In the genomic region with DNA sequence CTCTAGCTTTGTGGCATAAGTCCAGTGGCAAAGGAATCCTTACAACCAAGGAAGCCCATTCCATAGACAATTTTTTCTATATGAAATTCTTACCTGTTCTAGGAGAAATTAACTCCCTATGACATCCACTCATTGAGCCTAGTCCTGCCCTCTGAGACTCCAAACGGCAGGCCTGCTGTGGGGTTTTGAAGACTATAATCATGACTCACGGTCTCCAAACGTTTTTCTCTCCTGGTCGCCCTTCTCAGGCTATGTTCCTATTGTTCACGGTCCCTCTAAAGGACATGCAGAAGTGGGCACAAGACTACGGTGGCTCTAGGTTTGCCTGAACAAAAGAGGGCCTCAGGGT, we compare ENCODE assay signal across 8 cellular contexts. TPM values are rescaled to one million over a fixed set of nuclear protein-coding genes. Genes with fewer than 3 reads are reported as not detected.
DNase-seq lines count a peak whose midpoint lies in the region; ATAC-seq, FAIRE-seq and TF ChIP-seq lines count a peak whose summit lies in the region.

No MANE protein-coding gene starts in this region.

- TF ChIP-seq POLR2A in GM12878 (IDR thresholded peaks at IDR 0.05; ENCODE audit: low read depth, low read length): no peak

- TF ChIP-seq CTCF in GM12878 (IDR thresholded peaks at IDR 0.05 in 2 of 3, conservative IDR thresholded peaks at IDR 0.05 in 1 of 3; ENCODE audit: control insufficient read depth in 2 of 3, extremely low read depth in 1 of 3, insufficient read depth in 1 of 3, low read depth in 3 of 3, low read length in 3 of 3): no peak

- H3K9ac ChIP-seq in GM12878 (ENCODE audit: control insufficient read depth, insufficient read depth, low read length): peak overlapping the region; percentile 89

- TF ChIP-seq EP300 in GM12878 (IDR thresholded peaks at IDR 0.05; ENCODE audit: borderline replicate concordance in 1 of 2, control insufficient read depth in 1 of 2, low read depth in 2 of 2, low read length in 2 of 2): no peak

- H2AFZ ChIP-seq in GM12878 (ENCODE audit: control insufficient read depth, low read depth, low read length): peak overlapping the region; percentile 95

- TF ChIP-seq RAD21 in GM12878 (IDR thresholded peaks at IDR 0.05; ENCODE audit: insufficient read depth, low read depth, low read length): no peak

- TSS peak; percentile 43 for BruUV-seq in GM12878 (replicated peaks; lab: Mats Ljungman, UMichigan)

- H3K9me3 ChIP-seq in GM12878 (replicated peaks; ENCODE audit: control insufficient read depth, insufficient read depth, low read length): no peaks in the 10 kb centered on the region

- peaks cover 41% of the 10 kb centered on the region for H3K4me1 Mint-ChIP-seq in stimulated activated naive CD8-positive, alpha-beta T cell treated with anti-CD3 and anti-CD28 coated beads, Interleukin-15, Interleukin-2, amounts not matched to agents 100 ng/mL and 50 ng/mL, for 24 hours (ENCODE audit: low read depth)
- H3K4me1 Mint-ChIP-seq in memory B cell: peaks cover 17% of the 10 kb centered on the region

- peak overlapping the region; percentile 97 for H3K4me3 Mint-ChIP-seq in stimulated activated naive CD8-positive, alpha-beta T cell treated with anti-CD3 and anti-CD28 coated beads, Interleukin-15, Interleukin-2, amounts not matched to agents 100 ng/mL and 50 ng/mL, for 24 hours
- peak overlapping the region; percentile 97 for H3K4me3 Mint-ChIP-seq in memory B cell

- H3K9me3 Mint-ChIP-seq in stimulated activated naive CD8-positive, alpha-beta T cell treated with anti-CD3 and anti-CD28 coated beads, Interleukin-15, Interleukin-2, amounts not matched to agents 100 ng/mL and 50 ng/mL, for 24 hours: no peaks in the 10 kb centered on the region
- H3K9me3 Mint-ChIP-seq in memory B cell: no peaks in the 10 kb centered on the region

- H3K79me2 ChIP-seq in GM12878 (ENCODE audit: control insufficient read depth, insufficient read depth, low read length): peaks cover 34% of the 10 kb centered on the region

- peaks cover 0 to 8% of the 10 kb centered on the region in 2 experiments; a peak in 2 of 4 replicates for H3K36me3 ChIP-seq in GM12878 (ENCODE audit: control insufficient read depth in 2 of 2, insufficient read depth in 2 of 2, low read length in 1 of 2)

- RAD21 ChIA-PET in GM12878 (lab: Charles Lee; ENCODE audit: unreplicated experiment): interaction anchor here (0.8 to 2.7 kb wide), 6 partner anchors 14 to 209 kb away, joined by 3 to 11 read pairs (median 3); partner anchors contain the start of genes DCAF10 and SLC25A51

- no peak for DNase-seq in stimulated activated naive CD8-positive, alpha-beta T cell treated with anti-CD3 and anti-CD28 coated beads, Interleukin-15, Interleukin-2, amounts not matched to agents 100 U/mL and 50 U/mL, for 24 hours
- DNase-seq in GM12878 (ENCODE audit: low read depth, low spot score): no peak
- DNase-seq in memory B cell (ENCODE audit: low spot score in 2 of 2): no peak
- DNase-seq in kidney glomerular epithelial cell (lab: John Stamatoyannopoulos, UW): no peak
- no peak for DNase-seq in DMS153 (lab: John Stamatoyannopoulos, UW)

- WGBS in GM12878 (ENCODE audit: insufficient coverage, insufficient replicate concordance, low lambda C conversion rate, missing lambda C conversion rate): 0% methylated on average over 6 of the region's 6 CpGs

- H4K20me1 ChIP-seq in GM12878 (ENCODE audit: control insufficient read depth, insufficient read depth): no peaks in the 10 kb centered on the region

- H3K27ac ChIP-seq in GM12878 (ENCODE audit: control insufficient read depth, insufficient read depth): peak overlapping the region; percentile 88

- peak overlapping the region; percentile 77 for H3K4me3 ChIP-seq in GM12878

- SMC1A ChIA-PET in GM12878 (lab: Charles Lee; ENCODE audit: uncharacterized antibody, unreplicated experiment): interaction anchor here (1.0 kb wide), 2 partner anchors 10 to 118 kb away, joined by 3 to 4 read pairs; no protein-coding TSS in a partner anchor

- POLR2A ChIA-PET in GM12878 (lab: Charles Lee): interaction anchor here (0.6 to 2.4 kb wide), 5 partner anchors 9 to 53 kb away, joined by 3 to 10 read pairs (median 7); partner anchors contain the start of gene DCAF10

- peaks cover 45% of the 10 kb centered on the region for H3K36me3 Mint-ChIP-seq in stimulated activated naive CD8-positive, alpha-beta T cell treated with anti-CD3 and anti-CD28 coated beads, Interleukin-15, Interleukin-2, amounts not matched to agents 100 ng/mL and 50 ng/mL, for 24 hours (ENCODE audit: low read depth)
- peaks cover 14% of the 10 kb centered on the region for H3K36me3 Mint-ChIP-seq in memory B cell

- H3K4me1 ChIP-seq in GM12878 (ENCODE audit: control insufficient read depth, insufficient read depth, low read length): no peaks in the 10 kb centered on the region

- H3K27me3 ChIP-seq in GM12878 (replicated peaks in 1 of 2; ENCODE audit: control insufficient read depth in 2 of 2, insufficient read depth in 2 of 2, low read length in 1 of 2): no peaks in the 10 kb centered on the region

- intact Hi-C loops in GM12878 (cut with micrococcal nuclease; ENCODE audit: unreplicated experiment): loop anchor here (2.0 to 10.0 kb wide), 3 partner anchors 17 to 299 kb away; partner anchors contain the start of genes DCAF10 and POLR1E

- peak overlapping the region; percentile 95 for H3K27ac Mint-ChIP-seq in stimulated activated naive CD8-positive, alpha-beta T cell treated with anti-CD3 and anti-CD28 coated beads, Interleukin-15, Interleukin-2, amounts not matched to agents 100 ng/mL and 50 ng/mL, for 24 hours
- peak overlapping the region; percentile 94 for H3K27ac Mint-ChIP-seq in memory B cell

- in situ Hi-C loops in GM12878 (cut with MboI): no loop called here

- H3K4me2 ChIP-seq in GM12878 (ENCODE audit: control insufficient read depth, insufficient read depth): peak overlapping the region; percentile 71

- H3K27me3 Mint-ChIP-seq in stimulated activated naive CD8-positive, alpha-beta T cell treated with anti-CD3 and anti-CD28 coated beads, Interleukin-15, Interleukin-2, amounts not matched to agents 100 ng/mL and 50 ng/mL, for 24 hours: no peaks in the 10 kb centered on the region
- H3K27me3 Mint-ChIP-seq in memory B cell: no peaks in the 10 kb centered on the region

- no peak for ATAC-seq in stimulated activated naive CD8-positive, alpha-beta T cell treated with anti-CD3 and anti-CD28 coated beads, Interleukin-15, Interleukin-2, amounts not matched to agents 100 U/mL and 50 U/mL, for 24 hours
- no peak; the same call in 2 of the 3 replicates for ATAC-seq in GM12878
- ATAC-seq in memory B cell (ENCODE audit: low read depth): no peak
- ATAC-seq in GM21576 (IDR thresholded peaks at IDR 0.05; ENCODE audit: unreplicated experiment): no peak
- ATAC-seq in GM21447 (IDR thresholded peaks at IDR 0.05; ENCODE audit: unreplicated experiment): no peak

- FAIRE-seq in GM12878 (lab: Jason Lieb, UNC): no peak

- CTCF ChIA-PET in GM12878 (lab: Yijun Ruan, JAX): interaction anchor here (1.0 to 2.5 kb wide), 6 partner anchors 10 to 119 kb away, joined by 3 to 13 read pairs (median 4); partner anchors contain the start of gene DCAF10

RNA-seq across cellular contexts. Expression of gene EXOSC3, which starts 0.6 kb away (rescaled TPM):
- total RNA-seq in GM12878 (2013; cell fraction: nucleolus; rRNA removed): 70.9 and 130 TPM in 2 replicates
- total RNA-seq in GM12878 (2014; rRNA removed) (63.5 and 77.4 TPM in 2 replicates), GM12878 (2014; rRNA removed; fragmentation: Illumina TruSeq; extraction: Trizol) (42.3 and 45.9 TPM in 2 replicates), GM12878 (2021) (73.5 and 79.2 TPM in 2 replicates)
- 15.0 TPM for polyA plus RNA-seq in GM12878 (2011; ENCODE audit: low read depth)
- polyA plus RNA-seq in GM12878 (2011; rRNA removed) (54.4 and 83.4 TPM in 2 replicates), GM12878 (2014; fragmentation: Illumina TruSeq; extraction: Trizol) (58.2 and 59.2 TPM in 2 replicates), GM12878 (2014; fragmentation: Nextera tagmentation; extraction: Ambion mirVana) (10 to 100 TPM in 1 of 2 experiments, 1 to 10 TPM in 1; 8.2 to 20.3 TPM), GM12878 (2014; rRNA removed) (109 and 115 TPM in 2 replicates), GM12878 (2016; fragmentation: Nextera tagmentation; extraction: Ambion mirVana) (100 to 1,000 TPM; 149 to 161 TPM)
- polyA plus RNA-seq in GM12878 (2011; cell fraction: cytosol; rRNA removed): 31.7 and 52.0 TPM in 2 replicates
- 40.1 and 49.0 TPM in 2 replicates for polyA plus RNA-seq in GM12878 (2011; cell fraction: nucleus; rRNA removed)
- 27.8 and 39.6 TPM in 2 replicates for polyA plus RNA-seq in GM12878 (2012)
- 19.7 and 27.9 TPM in 2 replicates for polyA minus RNA-seq in GM12878 (2011; rRNA and poly(A)+ RNA removed)
- polyA minus RNA-seq in GM12878 (2011; cell fraction: cytosol; rRNA and poly(A)+ RNA removed): 13.8 and 16.2 TPM in 2 replicates
- 77.5 and 85.6 TPM in 2 replicates for polyA minus RNA-seq in GM12878 (2011; cell fraction: nucleus; rRNA and poly(A)+ RNA removed)

RNA-seq across cellular contexts. Expression of gene DCAF10, which starts 16.3 kb away (rescaled TPM):
- 25.6 and 27.8 TPM in 2 replicates for total RNA-seq in GM12878 (2013; cell fraction: nucleolus; rRNA removed)
- total RNA-seq in GM12878 (2014; rRNA removed) (6.3 and 6.7 TPM in 2 replicates), GM12878 (2014; rRNA removed; fragmentation: Illumina TruSeq; extraction: Trizol) (8.9 and 9.4 TPM in 2 replicates), GM12878 (2021) (12.6 and 12.7 TPM in 2 replicates)
- polyA plus RNA-seq in GM12878 (2011; ENCODE audit: low read depth): 4.7 TPM
- polyA plus RNA-seq in GM12878 (2011; rRNA removed) (21.7 and 21.8 TPM in 2 replicates), GM12878 (2014; fragmentation: Illumina TruSeq; extraction: Trizol) (10.6 and 12.6 TPM in 2 replicates), GM12878 (2014; fragmentation: Nextera tagmentation; extraction: Ambion mirVana) (1 to 10 TPM; 3.9 TPM), GM12878 (2014; rRNA removed) (7.2 and 7.9 TPM in 2 replicates), GM12878 (2016; fragmentation: Nextera tagmentation; extraction: Ambion mirVana) (10 to 100 TPM; 11.2 to 12.8 TPM)
- polyA plus RNA-seq in GM12878 (2011; cell fraction: cytosol; rRNA removed): 9.9 and 12.0 TPM in 2 replicates
- polyA plus RNA-seq in GM12878 (2011; cell fraction: nucleus; rRNA removed): 12.5 and 14.5 TPM in 2 replicates
- polyA plus RNA-seq in GM12878 (2012): 6.8 and 9.1 TPM in 2 replicates
- 32.4 and 46.1 TPM in 2 replicates for polyA minus RNA-seq in GM12878 (2011; rRNA and poly(A)+ RNA removed)
- 8.2 and 11.1 TPM in 2 replicates for polyA minus RNA-seq in GM12878 (2011; cell fraction: cytosol; rRNA and poly(A)+ RNA removed)
- 11.7 and 21.6 TPM in 2 replicates for polyA minus RNA-seq in GM12878 (2011; cell fraction: nucleus; rRNA and poly(A)+ RNA removed)

RNA-seq across cellular contexts. Expression of gene TRMT10B, which starts 30.7 kb away (rescaled TPM):
- 16.8 and 18.8 TPM in 2 replicates for total RNA-seq in GM12878 (2013; cell fraction: nucleolus; rRNA removed)
- total RNA-seq in GM12878 (2014; rRNA removed): 3.2 and 3.7 TPM in 2 replicates
- total RNA-seq in GM12878 (2014; rRNA removed; fragmentation: Illumina TruSeq; extraction: Trizol): 5.5 and 5.9 TPM in 2 replicates
- 4.7 and 5.9 TPM in 2 replicates for total RNA-seq in GM12878 (2021)
- 8.9 TPM for polyA plus RNA-seq in GM12878 (2011; ENCODE audit: low read depth)
- polyA plus RNA-seq in GM12878 (2011; rRNA removed): 10.2 and 12.7 TPM in 2 replicates
- 6.4 and 6.9 TPM in 2 replicates for polyA plus RNA-seq in GM12878 (2011; cell fraction: cytosol; rRNA removed)
- 7.8 and 8.7 TPM in 2 replicates for polyA plus RNA-seq in GM12878 (2011; cell fraction: nucleus; rRNA removed)
- 8.3 and 9.0 TPM in 2 replicates for polyA plus RNA-seq in GM12878 (2012)
- polyA plus RNA-seq in GM12878 (2014; fragmentation: Illumina TruSeq; extraction: Trizol): 11.7 and 13.0 TPM in 2 replicates
- 1 to 10 TPM; 5.0 to 7.6 TPM for polyA plus RNA-seq in GM12878 (2014; fragmentation: Nextera tagmentation; extraction: Ambion mirVana)
- 3.9 and 6.0 TPM in 2 replicates for polyA plus RNA-seq in GM12878 (2014; rRNA removed)
- 1 to 10 TPM; 8.6 TPM for polyA plus RNA-seq in GM12878 (2016; fragmentation: Nextera tagmentation; extraction: Ambion mirVana)
- 3.7 and 5.4 TPM in 2 replicates for polyA minus RNA-seq in GM12878 (2011; rRNA and poly(A)+ RNA removed)
- 1.6 and 2.5 TPM in 2 replicates for polyA minus RNA-seq in GM12878 (2011; cell fraction: cytosol; rRNA and poly(A)+ RNA removed)
- 4.4 and 6.4 TPM in 2 replicates for polyA minus RNA-seq in GM12878 (2011; cell fraction: nucleus; rRNA and poly(A)+ RNA removed)
